22 cellular contexts compared by ENCODE assay signal in genomic region chr10:47296941-47297340, GRCh38. TPM values are rescaled to one million over a fixed set of nuclear protein-coding genes. Genes with fewer than 3 reads are reported as not detected.
A peak's percentile ranks its signal among the peaks of the same experiment; 100 is the strongest.
DNase-seq lines count a peak whose midpoint lies in the region; ATAC-seq and TF ChIP-seq lines count a peak whose summit lies in the region.
"Had no signal": no experiment of that assay in that cellular context is flagged by ENCODE, and none has a peak within 500 bp of the region (broad histone marks: within the 10 kb centered on the region; RNA-seq: fewer than 3 reads in every experiment).

No MANE protein-coding gene starts in this region.

- WGBS in testis, 2 donors, result 38 to 64% methylated on average over 1 of the region's 1 CpG
- WGBS in aorta, 2 donors, result 64 to 96% methylated on average over 1 of the region's 1 CpG

- H3K4me2 ChIP-seq in DND-41 (ENCODE audit: insufficient read depth, low read length), result no peak overlapping the region
- H3K4me2 ChIP-seq: BLaER1 had no signal

- H3K36me3 ChIP-seq in DND-41 (ENCODE audit: insufficient read depth, low read length) (no peaks in the 10 kb centered on the region), RWPE2 (ENCODE audit: low read depth) (no peaks in the 10 kb centered on the region), testis (ENCODE audit: low read depth, missing control alignments) (no peaks in the 10 kb centered on the region), aorta (ENCODE audit: control insufficient read depth in 1 of 2, insufficient read depth in 2 of 2, low read length in 1 of 2) (no peaks in the 10 kb centered on the region)
- H3K36me3 ChIP-seq: BLaER1, HAP-1 had no signal

- H3K79me2 ChIP-seq in DND-41 (ENCODE audit: insufficient read depth, low read length), result no peaks in the 10 kb centered on the region

- DNase-seq in DND-41, result no peak
- DNase-seq in RWPE2 (ENCODE audit: low spot score), result peak; percentile 6
- no peak for DNase-seq in neural crest cell (ENCODE audit: low read depth, low spot score)
- DNase-seq in testis, result no peak
- DNase-seq in type B pancreatic cell (ENCODE audit: extremely low spot score, unreplicated experiment), result no peak
- no peak for DNase-seq in aorta
- no peak for DNase-seq in pons (ENCODE audit: low spot score)
- DNase-seq: 8988T; CD4-positive, alpha-beta memory T cell; DMS79 treated with DMSO at 0.1 percent for 48 hours; EL; GM23248 had no signal

- H3K36me3 Mint-ChIP-seq in neural crest cell (ENCODE audit: low read depth) (no peaks in the 10 kb centered on the region), type B pancreatic cell (no peaks in the 10 kb centered on the region)
- H3K36me3 Mint-ChIP-seq: CD4-positive, alpha-beta memory T cell had no signal

- no peaks in the 10 kb centered on the region for H3K9me3 ChIP-seq in DND-41 (ENCODE audit: insufficient read depth, low read length, severe bottlenecking)
- no peaks in the 10 kb centered on the region for H3K9me3 ChIP-seq in RWPE2 (ENCODE audit: severe bottlenecking)
- H3K9me3 ChIP-seq in testis, result no peaks in the 10 kb centered on the region
- no peaks in the 10 kb centered on the region for H3K9me3 ChIP-seq in aorta (ENCODE audit: control insufficient read depth, low read length)
- H3K9me3 ChIP-seq: HAP-1 had no signal

- H3K9me3 Mint-ChIP-seq in neural crest cell, result no peaks in the 10 kb centered on the region
- H3K9me3 Mint-ChIP-seq in type B pancreatic cell, result no peaks in the 10 kb centered on the region
- H3K9me3 Mint-ChIP-seq: CD4-positive, alpha-beta memory T cell had no signal

- H3K9ac ChIP-seq in DND-41 (ENCODE audit: low read depth, low read length), result no peak overlapping the region
- H3K9ac ChIP-seq: BLaER1, GM23248 had no signal

- ATAC-seq in DND-41 (ENCODE audit: insufficient read depth, low read depth), result no peak
- no peak for ATAC-seq in RWPE2 (ENCODE audit: low read depth)
- no peak for ATAC-seq in aorta (ENCODE audit: low FRiP score)
- no peak for ATAC-seq in HG02970 (IDR thresholded peaks at IDR 0.05; ENCODE audit: low FRiP score, unreplicated experiment)
- ATAC-seq: GM12878 had no signal

- H3K4me1 Mint-ChIP-seq in neural crest cell (peaks cover 53% of the 10 kb centered on the region), type B pancreatic cell (ENCODE audit: unreplicated experiment) (peaks cover 41% of the 10 kb centered on the region)

- intact Hi-C loops in testis (cut with DNase I; ENCODE audit: low total_unique reads), result no loop called here
- intact Hi-C loops in aorta (cut with DNase I), result no loop called here

- TF ChIP-seq CTCF in DND-41 (IDR thresholded peaks at IDR 0.05; ENCODE audit: borderline replicate concordance, extremely low read depth, low read length, poor library complexity, severe bottlenecking) (no peak), RWPE2 (IDR thresholded peaks at IDR 0.05; ENCODE audit: poor library complexity, severe bottlenecking) (no peak), neural crest cell (conservative IDR thresholded peaks at IDR 0.05) (no peak), testis (IDR thresholded peaks at IDR 0.05) (no peak), type B pancreatic cell (conservative IDR thresholded peaks at IDR 0.05) (no peak)

- no peaks in the 10 kb centered on the region for H4K20me1 ChIP-seq in DND-41 (ENCODE audit: insufficient read depth, low read length)
- H4K20me1 ChIP-seq: BLaER1 had no signal

- H3K4me3 ChIP-seq in DND-41 (ENCODE audit: low read depth in 1 of 2, low read length in 2 of 2) (no peak overlapping the region), RWPE2 (ENCODE audit: severe bottlenecking) (no peak overlapping the region), testis (no peak overlapping the region), aorta (ENCODE audit: low read length in 2 of 2) (no peak overlapping the region)
- H3K4me3 ChIP-seq: BLaER1, GM12878, GM23248, HAP-1 had no signal

- H3K4me1 ChIP-seq in DND-41 (ENCODE audit: insufficient read depth, low read length), result no peaks in the 10 kb centered on the region
- H3K4me1 ChIP-seq in RWPE2 (ENCODE audit: insufficient read depth, poor library complexity, severe bottlenecking), result no peaks in the 10 kb centered on the region
- H3K4me1 ChIP-seq in testis, result peaks cover 22% of the 10 kb centered on the region
- H3K4me1 ChIP-seq in aorta (ENCODE audit: control insufficient read depth in 1 of 2, insufficient read depth in 2 of 2, low read length in 2 of 2), result no peaks in the 10 kb centered on the region
- H3K4me1 ChIP-seq: BLaER1, HAP-1 had no signal

- no peak overlapping the region for H3K27ac ChIP-seq in DND-41 (ENCODE audit: low read length)
- H3K27ac ChIP-seq in RWPE2 (ENCODE audit: poor library complexity, severe bottlenecking), result no peak overlapping the region
- peak overlapping the region; percentile 31 to 79 for H3K27ac ChIP-seq in testis
- H3K27ac ChIP-seq in aorta (ENCODE audit: low read depth in 1 of 2, low read length in 2 of 2), result no peak overlapping the region
- H3K27ac ChIP-seq: BLaER1, GM23248 had no signal

- no peak for TF ChIP-seq POLR2A in testis (IDR thresholded peaks at IDR 0.05)

- H2AFZ ChIP-seq in DND-41 (ENCODE audit: low read depth, low read length), result 0 out of 2 replicates have a peak overlapping the region, but pooled peaks have one; percentile 6
- H2AFZ ChIP-seq: GM23248 had no signal

- H3K27me3 ChIP-seq in DND-41 (ENCODE audit: insufficient read depth, low read length, poor library complexity), result no peaks in the 10 kb centered on the region
- H3K27me3 ChIP-seq in RWPE2 (ENCODE audit: insufficient read depth, poor library complexity, severe bottlenecking), result peaks cover 61% of the 10 kb centered on the region
- no peaks in the 10 kb centered on the region for H3K27me3 ChIP-seq in testis
- H3K27me3 ChIP-seq in aorta (ENCODE audit: control insufficient read depth in 1 of 2, insufficient read depth in 2 of 2, low read length in 1 of 2), result no peaks in the 10 kb centered on the region

- H3K27ac Mint-ChIP-seq in neural crest cell (ENCODE audit: unreplicated experiment) (peak overlapping the region; percentile 22), type B pancreatic cell (no peak overlapping the region)

- H3K27me3 Mint-ChIP-seq in neural crest cell (ENCODE audit: low read depth), result peaks cover 35% of the 10 kb centered on the region
- peaks cover 77% of the 10 kb centered on the region for H3K27me3 Mint-ChIP-seq in type B pancreatic cell

- H3K4me3 Mint-ChIP-seq in neural crest cell (peak overlapping the region; percentile 4), type B pancreatic cell (no peak overlapping the region)
- H3K4me3 Mint-ChIP-seq: CD4-positive, alpha-beta memory T cell had no signal

RNA-seq across cellular contexts. Expression of gene GDF10, which starts 3.1 kb away (rescaled TPM):
- total RNA-seq in neural crest cell (2.9 and 3.2 TPM in 2 replicates), testis (10 to 100 TPM; 34.4 to 47.3 TPM), type B pancreatic cell (ENCODE audit: low replicate concordance) (0.57 and 46.8 TPM in 2 replicates), aorta (10 to 100 TPM in 1 of 2 donors, 1 to 10 TPM in 1; 3.8 to 27.5 TPM)
- polyA plus RNA-seq in testis (ENCODE audit: insufficient read depth, low read depth, low replicate concordance) (17.7 TPM), aorta (under 1 TPM in 1 of 2 donors, not detected in 1; 0.10 TPM)
- total RNA-seq: G401, GM12878, H4, HT-29 had no signal
- polyA plus RNA-seq: CD14-positive monocyte, GM12878 had no signal

RNA-seq across cellular contexts. Expression of gene GDF2, which starts 25.3 kb away (rescaled TPM):
- not detected in 2 replicates for total RNA-seq in neural crest cell
- under 1 TPM; 0.19 to 0.39 TPM for total RNA-seq in testis
- polyA plus RNA-seq in testis (ENCODE audit: insufficient read depth, low read depth, low replicate concordance), result not detected
- total RNA-seq in type B pancreatic cell (ENCODE audit: low replicate concordance), result not detected in 2 replicates
- not detected for total RNA-seq in aorta
- polyA plus RNA-seq in aorta, result not detected
- total RNA-seq: A673; CD4-positive, alpha-beta memory T cell; G401; GM12878; GM23248; H4; HT-29 had no signal
- polyA plus RNA-seq: AG04450; CD14-positive monocyte; CD4-positive, alpha-beta memory T cell; GM12878; GM23248 had no signal

RNA-seq across cellular contexts. Expression of gene RBP3, which starts 51.2 kb away (rescaled TPM):
- not detected in 2 replicates for total RNA-seq in neural crest cell
- total RNA-seq in testis, result under 1 TPM in 1 of 2 donors, not detected in 1; 0.25 TPM
- 0.09 TPM for polyA plus RNA-seq in testis (ENCODE audit: insufficient read depth, low read depth, low replicate concordance)
- not detected in 2 replicates for total RNA-seq in type B pancreatic cell (ENCODE audit: low replicate concordance)
- total RNA-seq in aorta, result not detected
- not detected for polyA plus RNA-seq in aorta
- total RNA-seq: A673; CD4-positive, alpha-beta memory T cell; G401; GM12878; GM23248; H4 had no signal
- polyA plus RNA-seq: AG04450; CD14-positive monocyte; CD4-positive, alpha-beta memory T cell; GM12878; GM23248 had no signal

Comparison
In these comparisons a context has a peak if more than half of its experiments do, and no peak if none do; other contexts are left out.
1. H3K27ac ChIP-seq: peak in testis (2 of 2); none in DND-41 (single experiment), RWPE2 (single experiment) and aorta (0 of 2).